ENCODE assay signal across 1 cellular context in the genomic region with DNA sequence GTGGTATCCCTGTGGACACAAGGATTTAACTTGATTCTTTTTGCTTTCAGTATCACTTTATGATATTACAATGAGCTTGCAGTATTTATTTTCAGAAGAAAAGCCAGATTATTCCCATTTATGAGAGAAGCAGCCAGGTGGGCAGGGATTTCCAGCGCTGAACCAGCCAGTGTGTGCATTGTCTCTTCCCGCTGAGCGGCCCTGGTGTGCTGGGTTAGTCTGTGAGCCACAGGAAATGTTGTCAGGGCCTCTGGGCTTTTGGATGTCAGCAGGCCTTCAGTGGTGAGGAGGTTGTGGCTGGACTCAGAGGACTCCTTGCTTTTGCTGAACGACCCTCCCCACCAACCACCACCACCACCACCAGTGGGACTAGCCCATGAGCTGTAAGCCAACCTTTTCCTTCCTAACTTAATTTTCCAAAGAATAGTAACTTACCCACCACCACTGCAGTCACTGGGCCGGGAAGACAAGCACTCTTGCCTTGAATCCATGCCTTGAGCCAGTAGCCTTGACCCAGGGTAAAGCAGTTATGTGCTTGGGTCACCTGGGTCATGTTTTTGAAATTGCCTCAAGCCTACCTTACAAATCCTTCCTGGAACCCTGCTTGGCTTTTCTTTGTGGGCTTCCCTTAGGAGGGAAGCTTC.
TF ChIP-seq lines count a peak whose summit lies in the region.

No MANE protein-coding gene starts in this region.

TF ChIP-seq in HepG2, 621 proteins besides CTCF, POLR2A, EP300 and RAD21 (continued from another document):
- no peak for TF ChIP-seq SATB2 (CRISPR knock-in tag; IDR thresholded peaks at IDR 0.05)
- TF ChIP-seq MYC (CRISPR knock-in tag; IDR thresholded peaks at IDR 0.05; ENCODE audit: borderline replicate concordance) = 0 out of 2 replicates have a peak, but pooled peaks have one; percentile 12
- TF ChIP-seq BCL3 (CRISPR knock-in tag; IDR thresholded peaks at IDR 0.05) = no peak
- TF ChIP-seq XRCC5 (optimal IDR thresholded peaks at IDR 0.05; ENCODE audit: low read length) = no peak
- TF ChIP-seq ZBTB34 (CRISPR knock-in tag; IDR thresholded peaks at IDR 0.05) = no peak
- no peak for TF ChIP-seq CEBPG (CRISPR knock-in tag; IDR thresholded peaks at IDR 0.05)
- no peak for TF ChIP-seq ZKSCAN5 (CRISPR knock-in tag; IDR thresholded peaks at IDR 0.05)
- no peak for TF ChIP-seq TGIF2 (CRISPR knock-in tag; IDR thresholded peaks at IDR 0.05)
- no peak for TF ChIP-seq GPBP1L1 (CRISPR knock-in tag; IDR thresholded peaks at IDR 0.05)
- TF ChIP-seq PRPF4 (IDR thresholded peaks at IDR 0.05; ENCODE audit: low read depth, low read length, poor library complexity, severe bottlenecking) = no peak
- TF ChIP-seq ZNF382 (CRISPR knock-in tag; IDR thresholded peaks at IDR 0.05; ENCODE audit: borderline replicate concordance) = no peak
- no peak for TF ChIP-seq PAF1 (CRISPR knock-in tag; IDR thresholded peaks at IDR 0.05)
- no peak for TF ChIP-seq ATF7-NPFF (CRISPR knock-in tag; IDR thresholded peaks at IDR 0.05; ENCODE audit: low read depth)
- no peak for TF ChIP-seq AGO2 (optimal IDR thresholded peaks at IDR 0.05; ENCODE audit: low read depth, low read length)
- TF ChIP-seq PRDM15 (CRISPR knock-in tag; IDR thresholded peaks at IDR 0.05) = no peak
- no peak for TF ChIP-seq YEATS2 (CRISPR knock-in tag; IDR thresholded peaks at IDR 0.05; ENCODE audit: borderline replicate concordance)
- 0 out of 2 replicates have a peak, but pooled peaks have one; percentile 7 for TF ChIP-seq GATAD2A (CRISPR knock-in tag; IDR thresholded peaks at IDR 0.05)
- TF ChIP-seq MIER3 (CRISPR knock-in tag; IDR thresholded peaks at IDR 0.05; ENCODE audit: borderline replicate concordance) = no peak
- TF ChIP-seq BRF2 (CRISPR knock-in tag; IDR thresholded peaks at IDR 0.05) = no peak
- TF ChIP-seq, protein P1, sequence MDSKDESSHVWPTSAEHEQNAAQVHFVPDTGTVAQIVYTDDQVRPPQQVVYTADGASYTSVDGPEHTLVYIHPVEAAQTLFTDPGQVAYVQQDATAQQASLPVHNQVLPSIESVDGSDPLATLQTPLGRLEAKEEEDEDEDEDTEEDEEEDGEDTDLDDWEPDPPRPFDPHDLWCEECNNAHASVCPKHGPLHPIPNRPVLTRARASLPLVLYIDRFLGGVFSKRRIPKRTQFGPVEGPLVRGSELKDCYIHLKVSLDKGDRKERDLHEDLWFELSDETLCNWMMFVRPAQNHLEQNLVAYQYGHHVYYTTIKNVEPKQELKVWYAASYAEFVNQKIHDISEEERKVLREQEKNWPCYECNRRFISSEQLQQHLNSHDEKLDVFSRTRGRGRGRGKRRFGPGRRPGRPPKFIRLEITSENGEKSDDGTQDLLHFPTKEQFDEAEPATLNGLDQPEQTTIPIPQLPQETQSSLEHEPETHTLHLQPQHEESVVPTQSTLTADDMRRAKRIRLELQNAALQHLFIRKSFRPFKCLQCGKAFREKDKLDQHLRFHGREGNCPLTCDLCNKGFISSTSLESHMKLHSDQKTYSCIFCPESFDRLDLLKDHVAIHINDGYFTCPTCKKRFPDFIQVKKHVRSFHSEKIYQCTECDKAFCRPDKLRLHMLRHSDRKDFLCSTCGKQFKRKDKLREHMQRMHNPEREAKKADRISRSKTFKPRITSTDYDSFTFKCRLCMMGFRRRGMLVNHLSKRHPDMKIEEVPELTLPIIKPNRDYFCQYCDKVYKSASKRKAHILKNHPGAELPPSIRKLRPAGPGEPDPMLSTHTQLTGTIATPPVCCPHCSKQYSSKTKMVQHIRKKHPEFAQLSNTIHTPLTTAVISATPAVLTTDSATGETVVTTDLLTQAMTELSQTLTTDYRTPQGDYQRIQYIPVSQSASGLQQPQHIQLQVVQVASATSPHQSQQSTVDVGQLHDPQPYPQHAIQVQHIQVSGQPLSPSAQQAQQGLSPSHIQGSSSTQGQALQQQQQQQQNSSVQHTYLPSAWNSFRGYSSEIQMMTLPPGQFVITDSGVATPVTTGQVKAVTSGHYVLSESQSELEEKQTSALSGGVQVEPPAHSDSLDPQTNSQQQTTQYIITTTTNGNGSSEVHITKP (CRISPR knock-in tag; IDR thresholded peaks at IDR 0.05; ENCODE audit: low read depth) = no peak
- no peak for TF ChIP-seq ZSCAN22 (CRISPR knock-in tag; IDR thresholded peaks at IDR 0.05)
- no peak for TF ChIP-seq ZNF580 (CRISPR knock-in tag; IDR thresholded peaks at IDR 0.05; ENCODE audit: borderline replicate concordance, low read depth)
- no peak for TF ChIP-seq ZNF788 (CRISPR knock-in tag; IDR thresholded peaks at IDR 0.05; ENCODE audit: borderline replicate concordance)
